Comparison of ENCODE assay signal across 9 cellular contexts in the genomic region with DNA sequence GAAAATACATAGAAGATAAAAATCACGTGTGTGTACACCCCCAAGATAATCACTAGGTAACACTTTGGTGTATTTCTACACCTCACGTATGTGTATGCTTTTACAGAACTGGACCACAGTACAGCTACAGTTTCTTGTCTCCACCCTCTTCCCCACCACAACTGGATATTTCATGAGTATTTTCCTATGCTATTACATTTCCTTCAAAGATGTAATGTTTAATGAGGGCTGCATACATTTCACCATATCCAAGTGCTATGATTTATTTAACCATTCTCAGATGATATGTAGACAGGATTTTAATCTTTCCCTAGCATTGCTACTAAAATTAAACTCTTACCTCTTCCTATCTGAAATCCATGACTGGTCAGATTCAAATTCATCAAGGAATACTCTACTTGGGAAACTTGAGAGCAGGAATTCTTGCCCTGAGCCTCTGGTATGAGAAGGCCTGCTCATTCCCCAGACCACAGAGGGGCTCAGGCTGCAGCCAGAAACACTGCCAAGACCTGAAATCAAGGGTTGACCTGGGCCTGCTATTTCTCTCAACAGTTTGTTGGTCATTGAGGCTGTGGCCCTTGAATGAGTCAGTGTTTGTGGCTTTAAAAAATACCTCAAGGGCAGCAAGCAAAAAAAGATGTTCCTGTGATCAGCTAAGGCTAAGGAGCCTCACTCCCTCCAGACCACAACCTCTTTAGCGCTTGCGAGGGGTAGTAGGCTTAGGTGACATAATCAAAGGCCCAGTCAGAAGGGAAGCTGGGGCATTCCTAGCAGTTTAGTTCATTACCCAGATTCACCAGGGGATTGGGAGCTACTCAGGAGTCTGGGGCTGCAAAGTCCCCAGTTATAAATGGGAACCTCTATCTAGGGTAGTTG. TPM values are rescaled to one million over a fixed set of nuclear protein-coding genes. Genes with fewer than 3 reads are reported as not detected.
DNase-seq lines count a peak whose midpoint lies in the region; ATAC-seq and TF ChIP-seq lines count a peak whose summit lies in the region.
"Had no signal": no experiment of that assay in that cellular context is flagged by ENCODE, and none has a peak within 500 bp of the region (broad histone marks: within the 10 kb centered on the region; RNA-seq: fewer than 3 reads in every experiment).

No MANE protein-coding gene starts in this region.

- peaks cover 43% of the 10 kb centered on the region for H3K4me1 Mint-ChIP-seq in progenitor cell of endocrine pancreas (ENCODE audit: low read depth)
- peaks cover 6% of the 10 kb centered on the region for H3K4me1 Mint-ChIP-seq in activated CD4-positive, alpha-beta T cell treated with anti-CD3 and anti-CD28 coated beads, Interleukin-2, amount 10 ng/mL, durations not matched to agents 7 days and 5 days
- H3K4me1 Mint-ChIP-seq in T-cell: peaks cover 0 to 1% (median 0%) of the 10 kb centered on the region in 3 donors

- CTCF ChIA-PET in activated CD4-positive, alpha-beta T cell treated with anti-CD3 and anti-CD28 coated beads, Interleukin-2, amount 10 ng/mL, durations not matched to agents 7 days and 5 days (lab: Charles Lee): no interaction called here
- CTCF ChIA-PET in T-cell (lab: Charles Lee): no interaction called here

- H3K27me3 Mint-ChIP-seq in progenitor cell of endocrine pancreas (no peaks in the 10 kb centered on the region), T-cell (no peaks in the 10 kb centered on the region)
- no peaks in the 10 kb centered on the region for H3K27me3 Mint-ChIP-seq in activated CD4-positive, alpha-beta T cell treated with anti-CD3 and anti-CD28 coated beads, Interleukin-2, amount 10 ng/mL, durations not matched to agents 7 days and 5 days

- ATAC-seq in GM18907 (IDR thresholded peaks at IDR 0.05; ENCODE audit: unreplicated experiment): peak; percentile 87
- ATAC-seq in HG03039 (IDR thresholded peaks at IDR 0.05; ENCODE audit: unreplicated experiment): peak; percentile 82
- no peak for ATAC-seq in T-cell (replicated peaks in 1 of 4)

- POLR2A ChIA-PET in activated CD4-positive, alpha-beta T cell treated with anti-CD3 and anti-CD28 coated beads, Interleukin-2, amount 10 ng/mL, durations not matched to agents 7 days and 5 days (lab: Charles Lee): no interaction called here
- POLR2A ChIA-PET in T-cell (lab: Charles Lee): interaction anchor here in 1 of 2 donors (0.5 kb wide), 1 partner anchor 312 kb away, joined by 4 read pairs; no protein-coding TSS in a partner anchor

- H3K4me3 Mint-ChIP-seq in progenitor cell of endocrine pancreas (ENCODE audit: low read depth): no peak overlapping the region
- no peak overlapping the region for H3K4me3 Mint-ChIP-seq in activated CD4-positive, alpha-beta T cell treated with anti-CD3 and anti-CD28 coated beads, Interleukin-2, amount 10 ng/mL, durations not matched to agents 7 days and 5 days
- H3K4me3 Mint-ChIP-seq in T-cell: no peak overlapping the region
- H3K4me3 Mint-ChIP-seq: neural crest cell had no signal

- H3K27ac Mint-ChIP-seq in progenitor cell of endocrine pancreas (peak overlapping the region; percentile 59), T-cell (no peak overlapping the region)
- H3K27ac Mint-ChIP-seq in activated CD4-positive, alpha-beta T cell treated with anti-CD3 and anti-CD28 coated beads, Interleukin-2, amount 10 ng/mL, durations not matched to agents 7 days and 5 days: no peak overlapping the region

- DNase-seq in SKM-1 (lab: John Stamatoyannopoulos, UW; ENCODE audit: unreplicated experiment) (peak; percentile 49), progenitor cell of endocrine pancreas (ENCODE audit: low spot score, unreplicated experiment) (no peak), NCI-H1436 treated with DMSO at 0.1 percent for 48 hours (lab: John Stamatoyannopoulos, UW) (no peak), T-cell (no peak), GF-D8 (lab: John Stamatoyannopoulos, UW) (no peak)
- DNase-seq in activated CD4-positive, alpha-beta T cell treated with anti-CD3 and anti-CD28 coated beads, Interleukin-2, amount 10 ng/mL, durations not matched to agents 7 days and 5 days: no peak

- H3K36me3 Mint-ChIP-seq in progenitor cell of endocrine pancreas (ENCODE audit: insufficient read depth) (no peaks in the 10 kb centered on the region), T-cell (no peaks in the 10 kb centered on the region)
- H3K36me3 Mint-ChIP-seq in activated CD4-positive, alpha-beta T cell treated with anti-CD3 and anti-CD28 coated beads, Interleukin-2, amount 10 ng/mL, durations not matched to agents 7 days and 5 days (ENCODE audit: low read depth): no peaks in the 10 kb centered on the region

- H3K9me3 Mint-ChIP-seq in progenitor cell of endocrine pancreas (ENCODE audit: low read depth) (no peaks in the 10 kb centered on the region), T-cell (no peaks in the 10 kb centered on the region)
- no peaks in the 10 kb centered on the region for H3K9me3 Mint-ChIP-seq in activated CD4-positive, alpha-beta T cell treated with anti-CD3 and anti-CD28 coated beads, Interleukin-2, amount 10 ng/mL, durations not matched to agents 7 days and 5 days
- H3K9me3 Mint-ChIP-seq: neural crest cell had no signal

- TF ChIP-seq CTCF in progenitor cell of endocrine pancreas (IDR thresholded peaks at IDR 0.05; ENCODE audit: unreplicated experiment): no peak

RNA-seq across cellular contexts. Expression of a gene that starts 55.5 kb away (rescaled TPM):
- total RNA-seq in progenitor cell of endocrine pancreas (16.0 and 19.5 TPM in 2 replicates), T-cell (under 1 TPM; 0.50 to 0.93 (median 0.82) TPM)
- under 1 TPM; 0.55 to 0.65 TPM for total RNA-seq in activated CD4-positive, alpha-beta T cell treated with anti-CD3 and anti-CD28 coated beads, Interleukin-2, amount 10 ng/mL, durations not matched to agents 7 days and 5 days

Comparison
In these comparisons a context has a peak if more than half of its experiments do, and no peak if none do; other contexts are left out.
1. ATAC-seq: peak in GM18907 (single experiment) and HG03039 (single experiment); none in T-cell (0 of 4).